1 cellular context compared by ENCODE assay signal in the genomic region with DNA sequence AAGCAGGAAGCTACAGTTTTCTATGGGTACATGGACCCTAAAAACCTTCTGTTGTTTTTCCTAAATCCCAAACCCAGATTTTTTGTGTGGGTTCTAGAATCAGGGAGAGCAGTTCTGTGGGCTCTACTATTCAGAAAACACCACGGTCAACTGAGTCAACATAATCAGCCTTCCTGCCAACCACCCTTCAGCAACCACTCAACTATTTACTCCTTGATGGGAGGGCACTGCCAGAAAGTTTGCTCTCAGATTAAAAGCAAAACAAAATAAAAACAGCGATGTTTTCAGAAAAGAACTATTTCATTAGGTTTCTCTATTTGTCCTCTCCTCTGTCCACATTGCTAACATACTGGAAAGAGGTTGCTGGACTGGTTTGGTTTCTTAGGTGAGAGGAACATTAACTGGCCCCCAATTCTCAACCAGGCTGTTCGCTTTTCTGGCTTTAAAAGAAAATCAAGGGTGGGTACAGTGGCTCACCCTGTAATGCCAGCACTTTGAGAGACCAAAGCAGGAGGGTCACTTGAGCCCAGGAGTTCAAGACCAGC.
TF ChIP-seq lines count a peak whose summit lies in the region.

No MANE protein-coding gene starts in this region.

TF ChIP-seq in GM12878, 131 proteins besides CTCF, POLR2A, EP300 and RAD21 (continued from another document):
- TF ChIP-seq, protein P1, sequence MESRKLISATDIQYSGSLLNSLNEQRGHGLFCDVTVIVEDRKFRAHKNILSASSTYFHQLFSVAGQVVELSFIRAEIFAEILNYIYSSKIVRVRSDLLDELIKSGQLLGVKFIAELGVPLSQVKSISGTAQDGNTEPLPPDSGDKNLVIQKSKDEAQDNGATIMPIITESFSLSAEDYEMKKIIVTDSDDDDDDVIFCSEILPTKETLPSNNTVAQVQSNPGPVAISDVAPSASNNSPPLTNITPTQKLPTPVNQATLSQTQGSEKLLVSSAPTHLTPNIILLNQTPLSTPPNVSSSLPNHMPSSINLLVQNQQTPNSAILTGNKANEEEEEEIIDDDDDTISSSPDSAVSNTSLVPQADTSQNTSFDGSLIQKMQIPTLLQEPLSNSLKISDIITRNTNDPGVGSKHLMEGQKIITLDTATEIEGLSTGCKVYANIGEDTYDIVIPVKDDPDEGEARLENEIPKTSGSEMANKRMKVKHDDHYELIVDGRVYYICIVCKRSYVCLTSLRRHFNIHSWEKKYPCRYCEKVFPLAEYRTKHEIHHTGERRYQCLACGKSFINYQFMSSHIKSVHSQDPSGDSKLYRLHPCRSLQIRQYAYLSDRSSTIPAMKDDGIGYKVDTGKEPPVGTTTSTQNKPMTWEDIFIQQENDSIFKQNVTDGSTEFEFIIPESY (IDR thresholded peaks at IDR 0.05): no peak
- TF ChIP-seq KDM1A (IDR thresholded peaks at IDR 0.05; ENCODE audit: borderline replicate concordance) (no peak), BRCA1 (IDR thresholded peaks at IDR 0.05; ENCODE audit: low read depth, low read length) (no peak)
- TF ChIP-seq, protein P2, sequence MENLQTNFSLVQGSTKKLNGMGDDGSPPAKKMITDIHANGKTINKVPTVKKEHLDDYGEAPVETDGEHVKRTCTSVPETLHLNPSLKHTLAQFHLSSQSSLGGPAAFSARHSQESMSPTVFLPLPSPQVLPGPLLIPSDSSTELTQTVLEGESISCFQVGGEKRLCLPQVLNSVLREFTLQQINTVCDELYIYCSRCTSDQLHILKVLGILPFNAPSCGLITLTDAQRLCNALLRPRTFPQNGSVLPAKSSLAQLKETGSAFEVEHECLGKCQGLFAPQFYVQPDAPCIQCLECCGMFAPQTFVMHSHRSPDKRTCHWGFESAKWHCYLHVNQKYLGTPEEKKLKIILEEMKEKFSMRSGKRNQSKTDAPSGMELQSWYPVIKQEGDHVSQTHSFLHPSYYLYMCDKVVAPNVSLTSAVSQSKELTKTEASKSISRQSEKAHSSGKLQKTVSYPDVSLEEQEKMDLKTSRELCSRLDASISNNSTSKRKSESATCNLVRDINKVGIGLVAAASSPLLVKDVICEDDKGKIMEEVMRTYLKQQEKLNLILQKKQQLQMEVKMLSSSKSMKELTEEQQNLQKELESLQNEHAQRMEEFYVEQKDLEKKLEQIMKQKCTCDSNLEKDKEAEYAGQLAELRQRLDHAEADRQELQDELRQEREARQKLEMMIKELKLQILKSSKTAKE (IDR thresholded peaks at IDR 0.05; ENCODE audit: low read depth, poor library complexity, severe bottlenecking): no peak
